In the genomic region with DNA sequence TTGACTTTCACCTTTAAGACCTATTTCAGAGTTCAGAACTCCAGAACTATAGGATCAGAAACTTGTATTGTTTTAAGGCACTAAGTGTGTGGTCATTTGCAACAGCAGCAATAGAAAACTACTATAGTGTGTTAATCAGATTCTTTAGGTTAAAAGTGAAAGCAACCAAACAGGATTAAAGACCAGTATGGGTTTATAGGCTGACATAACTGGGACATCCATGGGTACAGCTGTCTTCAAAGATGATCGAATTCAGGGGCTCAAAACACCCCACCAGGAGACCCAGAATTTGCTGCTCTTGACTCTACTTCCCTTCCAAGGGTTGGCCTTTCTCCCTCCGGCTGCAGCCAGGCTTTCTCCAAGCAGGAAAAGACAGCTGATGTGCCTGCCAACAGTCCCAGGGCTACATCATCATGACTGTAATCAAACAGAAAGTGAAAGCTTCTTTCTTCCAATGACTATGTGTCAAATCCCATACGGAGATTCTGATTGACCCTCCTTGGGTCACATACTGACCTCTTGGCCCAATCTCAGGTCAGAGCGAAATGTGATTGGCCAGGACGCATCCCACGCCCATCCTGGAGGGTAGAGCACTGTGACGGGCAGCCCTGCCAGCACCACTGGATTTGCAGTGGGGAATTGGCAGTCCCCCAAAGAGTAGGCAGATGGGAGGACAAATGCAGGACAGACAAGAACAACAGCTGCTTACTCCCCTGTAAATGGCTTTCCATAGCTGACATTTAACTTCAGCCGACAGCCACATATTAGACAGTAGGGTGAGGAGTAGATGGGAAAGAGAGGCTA, we compare ENCODE assay signal across 8 cellular contexts. TPM values are rescaled to one million over a fixed set of nuclear protein-coding genes. Genes with fewer than 3 reads are reported as not detected.
DNase-seq lines count a peak whose midpoint lies in the region; ATAC-seq, FAIRE-seq and TF ChIP-seq lines count a peak whose summit lies in the region.

No MANE protein-coding gene starts in this region.

- H3K27me3 ChIP-seq in BE2C, result no peaks in the 10 kb centered on the region
- no peaks in the 10 kb centered on the region for H3K27me3 ChIP-seq in psoas muscle (ENCODE audit: insufficient read depth in 3 of 3, low read length in 2 of 3)

- no peak for TF ChIP-seq CTCF in BE2C (IDR thresholded peaks at IDR 0.05; ENCODE audit: low read depth, low read length)
- TF ChIP-seq CTCF in psoas muscle (IDR thresholded peaks at IDR 0.05), result no peak

- no peaks in the 10 kb centered on the region for H3K4me1 ChIP-seq in BE2C
- H3K4me1 ChIP-seq in psoas muscle, result peaks cover 6% of the 10 kb centered on the region

- POLR2A ChIA-PET in activated CD4-positive, alpha-beta memory T cell treated with anti-CD3 and anti-CD28 coated beads for 36 hours (lab: Charles Lee), result no interaction called here

- no peaks in the 10 kb centered on the region for H3K36me3 Mint-ChIP-seq in activated CD4-positive, alpha-beta memory T cell treated with anti-CD3 and anti-CD28 coated beads for 36 hours

- intact Hi-C loops in activated CD4-positive, alpha-beta memory T cell treated with anti-CD3 and anti-CD28 coated beads for 36 hours (cut with micrococcal nuclease), result loop anchor here (10.0 kb wide), 1 partner anchor 72 kb away; no protein-coding TSS in a partner anchor
- intact Hi-C loops in psoas muscle (cut with DNase I), result no loop called here

- no peak overlapping the region for H3K27ac Mint-ChIP-seq in activated CD4-positive, alpha-beta memory T cell treated with anti-CD3 and anti-CD28 coated beads for 36 hours

- H3K9me3 ChIP-seq in BE2C, result no peaks in the 10 kb centered on the region
- H3K9me3 ChIP-seq in psoas muscle, result no peaks in the 10 kb centered on the region

- DNase-seq in BE2C, result peak; percentile 55
- no peak for DNase-seq in Jurkat, Clone E6-1 (ENCODE audit: low read depth, low spot score)
- no peak for DNase-seq in activated CD4-positive, alpha-beta memory T cell treated with anti-CD3 and anti-CD28 coated beads for 36 hours
- peak; percentile 31 to 46 for DNase-seq in frontal cortex (ENCODE audit: low spot score in 2 of 2)
- DNase-seq in psoas muscle, result peak; percentile 67 to 71
- no peak for DNase-seq in stimulated activated CD4-positive, alpha-beta T cell treated with anti-CD3 and anti-CD28 coated beads, Interleukin-4, amount 100 ng/mL, for 4 hours
- no peak for DNase-seq in NCI-H146 (lab: John Stamatoyannopoulos, UW)
- DNase-seq in stimulated activated CD4-positive, alpha-beta T cell treated with anti-CD3 and anti-CD28 coated beads, Interleukin-4, amount 100 ng/mL, for 24 hours, result no peak

- H3K4me3 Mint-ChIP-seq in activated CD4-positive, alpha-beta memory T cell treated with anti-CD3 and anti-CD28 coated beads for 36 hours, result peak overlapping the region; percentile 53

- FAIRE-seq in frontal cortex (lab: Jason Lieb, UNC), result no peak

- ATAC-seq in psoas muscle, result peak; percentile 83 to 94 (median 90)

- no peaks in the 10 kb centered on the region for H3K36me3 ChIP-seq in BE2C
- no peaks in the 10 kb centered on the region for H3K36me3 ChIP-seq in psoas muscle (ENCODE audit: insufficient read depth in 1 of 2, low read depth in 1 of 2)

- peak overlapping the region; percentile 53 for H3K27ac ChIP-seq in psoas muscle

- H3K27me3 Mint-ChIP-seq in activated CD4-positive, alpha-beta memory T cell treated with anti-CD3 and anti-CD28 coated beads for 36 hours, result no peaks in the 10 kb centered on the region

- CTCF ChIA-PET in activated CD4-positive, alpha-beta memory T cell treated with anti-CD3 and anti-CD28 coated beads for 36 hours (lab: Charles Lee), result interaction anchor here (0.7 kb wide), 1 partner anchor 53 kb away, joined by 3 read pairs; no protein-coding TSS in a partner anchor

- 5 to 8% (median 7%) methylated on average over 8 of the region's 8 CpGs for WGBS in psoas muscle, 3 donors

- no peaks in the 10 kb centered on the region for H3K9me3 Mint-ChIP-seq in activated CD4-positive, alpha-beta memory T cell treated with anti-CD3 and anti-CD28 coated beads for 36 hours

- H3K4me3 ChIP-seq in BE2C (ENCODE audit: low read depth, low read length) (peak overlapping the region; percentile 40), psoas muscle (peak overlapping the region; percentile 57)
- H3K4me3 ChIP-seq in Jurkat, Clone E6-1 (ENCODE audit: low read length), result peak overlapping the region; percentile 23

- H3K4me1 Mint-ChIP-seq in activated CD4-positive, alpha-beta memory T cell treated with anti-CD3 and anti-CD28 coated beads for 36 hours (ENCODE audit: low read depth), result peaks cover 13% of the 10 kb centered on the region

RNA-seq across cellular contexts. Expression of a gene that starts 51.4 kb away (rescaled TPM):
- polyA plus RNA-seq in BE2C (2012; ENCODE audit: insufficient read depth, insufficient read length, low read depth), result 258 TPM
- 64.1 TPM for polyA plus RNA-seq in Jurkat, Clone E6-1 (2012; ENCODE audit: insufficient read depth, insufficient read length)
- total RNA-seq in activated CD4-positive, alpha-beta memory T cell treated with anti-CD3 and anti-CD28 coated beads for 36 hours, result 10 to 100 TPM; 54.0 to 58.9 TPM
- 39.9 TPM for total RNA-seq in frontal cortex
- total RNA-seq in psoas muscle, result 100 to 1,000 TPM in 3 of 4 donors, 10 to 100 TPM in 1; 95.1 to 123 (median 110) TPM
- 100 to 1,000 TPM in 2 of 3 donors, 10 to 100 TPM in 1; 87.1 to 191 (median 114) TPM for polyA plus RNA-seq in psoas muscle

Comparison
In these comparisons a context has a peak if more than half of its experiments do, and no peak if none do; other contexts are left out.
1. DNase-seq: peak in BE2C (single experiment), frontal cortex (2 of 2) and psoas muscle (2 of 2); none in Jurkat, Clone E6-1 (single experiment), activated CD4-positive, alpha-beta memory T cell treated with anti-CD3 and anti-CD28 coated beads for 36 hours (single experiment), stimulated activated CD4-positive, alpha-beta T cell treated with anti-CD3 and anti-CD28 coated beads, Interleukin-4, amount 100 ng/mL, for 4 hours (0 of 2), NCI-H146 (single experiment) and stimulated activated CD4-positive, alpha-beta T cell treated with anti-CD3 and anti-CD28 coated beads, Interleukin-4, amount 100 ng/mL, for 24 hours (single experiment).
2. Peak in every context shown above with its lines, with median percentiles within 50 percentile points of each other: H3K4me3 ChIP-seq.